Comparison of ENCODE assay signal across 8 cellular contexts in the genomic region with DNA sequence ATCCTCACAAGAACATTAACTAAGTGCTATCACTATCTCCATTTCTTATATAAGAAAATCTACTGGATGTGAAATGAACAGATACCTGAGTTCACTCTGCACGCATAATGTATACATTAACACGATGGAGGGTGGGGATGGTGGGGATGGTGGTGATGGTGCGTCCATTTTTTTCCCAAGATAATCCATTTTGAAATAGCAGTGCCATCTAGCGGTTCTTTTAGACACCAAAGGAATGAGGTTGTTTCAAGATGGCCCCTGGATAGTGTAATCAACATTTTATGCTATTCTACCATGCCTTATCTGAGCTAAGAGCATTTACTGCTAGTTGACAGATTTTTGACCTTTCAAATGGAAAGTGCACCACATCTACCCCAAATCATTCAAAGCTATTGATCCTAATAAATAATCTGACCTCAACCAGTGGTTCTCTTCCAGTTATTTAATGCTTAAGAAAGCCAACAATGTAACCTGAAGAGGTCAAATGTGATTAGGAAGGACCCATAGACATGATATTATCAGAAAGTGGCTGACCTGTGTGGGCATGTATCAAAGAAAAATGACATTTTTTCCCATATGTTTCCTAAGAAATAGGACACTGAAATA.
DNase-seq lines count a peak whose midpoint lies in the region; ATAC-seq and TF ChIP-seq lines count a peak whose summit lies in the region.

No MANE protein-coding gene starts in this region.

- no peak for DNase-seq in Calu3
- peak; percentile 51 to 57 for DNase-seq in NCI-H1930 (lab: John Stamatoyannopoulos, UW)
- DNase-seq in dedifferentiated amniotic fluid mesenchymal stem cell (ENCODE audit: extremely low spot score), result peak; percentile 65
- no peak for DNase-seq in progenitor cell of endocrine pancreas (ENCODE audit: low spot score, unreplicated experiment)
- DNase-seq in cerebellum (ENCODE audit: low spot score), result no peak
- no peak for DNase-seq in effector CD8-positive, alpha-beta T cell (lab: John Stamatoyannopoulos, UW)

- TF ChIP-seq CTCF in Calu3 (IDR thresholded peaks at IDR 0.05; ENCODE audit: unreplicated experiment) (peak; percentile 19), progenitor cell of endocrine pancreas (IDR thresholded peaks at IDR 0.05; ENCODE audit: unreplicated experiment) (peak; percentile 58)

- H3K36me3 Mint-ChIP-seq in Calu3 (ENCODE audit: insufficient read depth, unreplicated experiment), result no peaks in the 10 kb centered on the region
- H3K36me3 Mint-ChIP-seq in progenitor cell of endocrine pancreas (ENCODE audit: insufficient read depth), result no peaks in the 10 kb centered on the region

- intact Hi-C loops in Calu3 (cut with micrococcal nuclease; ENCODE audit: unreplicated experiment), result no loop called here

- ATAC-seq in GM21367 (IDR thresholded peaks at IDR 0.05; ENCODE audit: unreplicated experiment) (peak; percentile 73), HG02840 (IDR thresholded peaks at IDR 0.05; ENCODE audit: low FRiP score, unreplicated experiment) (no peak)

- BruUV-seq in Calu3 (replicated peaks; lab: Mats Ljungman, UMichigan), result no TSS peak

- H3K4me3 Mint-ChIP-seq in Calu3 (ENCODE audit: low read depth, unreplicated experiment) (no peak overlapping the region), progenitor cell of endocrine pancreas (ENCODE audit: low read depth) (no peak overlapping the region)

- H3K4me1 Mint-ChIP-seq in Calu3 (ENCODE audit: low read depth, unreplicated experiment), result no peaks in the 10 kb centered on the region
- H3K4me1 Mint-ChIP-seq in progenitor cell of endocrine pancreas (ENCODE audit: low read depth), result peaks cover 4% of the 10 kb centered on the region

- CTCF ChIA-PET in Calu3 (lab: Charles Lee), result no interaction called here

- H3K9me3 Mint-ChIP-seq in Calu3 (ENCODE audit: low read depth, unreplicated experiment) (peaks cover 2% of the 10 kb centered on the region), progenitor cell of endocrine pancreas (ENCODE audit: low read depth) (no peaks in the 10 kb centered on the region)

- H3K27ac Mint-ChIP-seq in Calu3 (ENCODE audit: unreplicated experiment), result no peak overlapping the region
- H3K27ac Mint-ChIP-seq in progenitor cell of endocrine pancreas, result no peak overlapping the region

- H3K27me3 Mint-ChIP-seq in Calu3 (ENCODE audit: unreplicated experiment) (no peaks in the 10 kb centered on the region), progenitor cell of endocrine pancreas (no peaks in the 10 kb centered on the region)

Comparison
In these comparisons a context has a peak if more than half of its experiments do, and no peak if none do; other contexts are left out.
1. DNase-seq: peak in NCI-H1930 (2 of 2) and dedifferentiated amniotic fluid mesenchymal stem cell (single experiment); none in Calu3 (single experiment), progenitor cell of endocrine pancreas (single experiment), cerebellum (single experiment) and effector CD8-positive, alpha-beta T cell (single experiment).